Comparison of ENCODE assay signal across 24 cellular contexts in genomic region chr4:68717999-68718398, GRCh38. TPM values are rescaled to one million over a fixed set of nuclear protein-coding genes. Genes with fewer than 3 reads are reported as not detected.
A peak's percentile ranks its signal among the peaks of the same experiment; 100 is the strongest.
DNase-seq lines count a peak whose midpoint lies in the region; ATAC-seq and TF ChIP-seq lines count a peak whose summit lies in the region.
"Had no signal": no experiment of that assay in that cellular context is flagged by ENCODE, and none has a peak within 500 bp of the region (broad histone marks: within the 10 kb centered on the region; RNA-seq: fewer than 3 reads in every experiment).

No MANE protein-coding gene starts in this region.

- H3K9me3 ChIP-seq in upper lobe of right lung (no peaks in the 10 kb centered on the region), breast epithelium (no peaks in the 10 kb centered on the region)
- H3K9me3 ChIP-seq: neutrophil, testis had no signal

- H3K4me3 ChIP-seq in upper lobe of right lung (no peak overlapping the region), breast epithelium (no peak overlapping the region)
- H3K4me3 ChIP-seq: body of pancreas, GM23248, heart left ventricle, lower lobe of right lung, testis had no signal

- H3K27ac ChIP-seq in upper lobe of right lung, result no peak overlapping the region
- H3K27ac ChIP-seq in breast epithelium, result no peak overlapping the region
- H3K27ac ChIP-seq: GM23248, heart left ventricle, KMS-11, lower lobe of right lung, neutrophil, testis had no signal

- ATAC-seq in GM18909 (IDR thresholded peaks at IDR 0.05; ENCODE audit: poor library complexity, unreplicated experiment) (peak; percentile 91), HG02759 (IDR thresholded peaks at IDR 0.05; ENCODE audit: unreplicated experiment) (peak; percentile 57), HG03457 (IDR thresholded peaks at IDR 0.05; ENCODE audit: unreplicated experiment) (peak; percentile 66), upper lobe of right lung (no peak)
- ATAC-seq: activated CD4-positive, alpha-beta T cell treated with anti-CD3 and anti-CD28 coated beads for 36 hours; activated CD8-positive, alpha-beta memory T cell treated with anti-CD3 and anti-CD28 coated beads, Interleukin-2, amount 10 ng/mL, durations not matched to agents 7 days and 5 days; heart left ventricle; lower lobe of right lung; Right ventricle myocardium inferior had no signal

- no peak for TF ChIP-seq CTCF in upper lobe of right lung (IDR thresholded peaks at IDR 0.05)
- no peak for TF ChIP-seq CTCF in breast epithelium (IDR thresholded peaks at IDR 0.05)

- H3K27me3 ChIP-seq in upper lobe of right lung (no peaks in the 10 kb centered on the region), breast epithelium (no peaks in the 10 kb centered on the region)
- H3K27me3 ChIP-seq: body of pancreas, heart left ventricle, neutrophil, testis had no signal

- intact Hi-C loops in upper lobe of right lung (cut with DNase I), result no loop called here
- intact Hi-C loops in breast epithelium (cut with DNase I; ENCODE audit: low total_unique reads), result no loop called here

- H3K4me1 ChIP-seq in upper lobe of right lung, result no peaks in the 10 kb centered on the region
- no peaks in the 10 kb centered on the region for H3K4me1 ChIP-seq in breast epithelium
- H3K4me1 ChIP-seq: heart left ventricle, lower lobe of right lung, testis had no signal

- DNase-seq in renal cortical epithelial cell (ENCODE audit: low read depth) (peak; percentile 26), NCI-H510A (lab: John Stamatoyannopoulos, UW) (no peak), upper lobe of right lung (no peak), breast epithelium (ENCODE audit: low spot score in 2 of 2) (no peak)
- DNase-seq: activated CD4-positive, alpha-beta T cell treated with anti-CD3 and anti-CD28 coated beads for 36 hours; activated CD8-positive, alpha-beta memory T cell treated with anti-CD3 and anti-CD28 coated beads, Interleukin-2, amount 10 ng/mL, durations not matched to agents 7 days and 5 days; activated naive CD8-positive, alpha-beta T cell treated with anti-CD3 and anti-CD28 coated beads for 36 hours; body of pancreas; CD4-positive, alpha-beta T cell; GM23248; heart left ventricle; lower lobe of right lung; NCI-H1092 treated with DMSO at 0.1 percent for 48 hours; NCI-H2107; NCI-H524 treated with DMSO at 0.1 percent for 48 hours; SW 1271; testis had no signal

- no peaks in the 10 kb centered on the region for H3K36me3 ChIP-seq in upper lobe of right lung
- no peaks in the 10 kb centered on the region for H3K36me3 ChIP-seq in breast epithelium
- H3K36me3 ChIP-seq: heart left ventricle, lower lobe of right lung, neutrophil had no signal

- no peak for TF ChIP-seq POLR2A in breast epithelium (IDR thresholded peaks at IDR 0.05)

RNA-seq across cellular contexts. Expression of gene UGT2B15, which starts 47.5 kb away (rescaled TPM):
- total RNA-seq in renal cortical epithelial cell, result 0.10 TPM in 1 of 2 replicates, not detected in the other
- not detected for total RNA-seq in upper lobe of right lung
- 1 to 10 TPM in 1 of 3 donors, under 1 TPM in 1, not detected in 1; 0.98 to 2.0 TPM for total RNA-seq in breast epithelium
- total RNA-seq: activated CD4-positive, alpha-beta T cell treated with anti-CD3 and anti-CD28 coated beads for 36 hours; activated CD8-positive, alpha-beta memory T cell treated with anti-CD3 and anti-CD28 coated beads, Interleukin-2, amount 10 ng/mL, durations not matched to agents 7 days and 5 days; activated naive CD8-positive, alpha-beta T cell treated with anti-CD3 and anti-CD28 coated beads for 36 hours; CD4-positive, alpha-beta T cell; endothelial cell of umbilical vein; GM23248; heart left ventricle; lower lobe of right lung; Right ventricle myocardium inferior had no signal
